Comparison of ENCODE assay signal across 13 cellular contexts in the genomic region with DNA sequence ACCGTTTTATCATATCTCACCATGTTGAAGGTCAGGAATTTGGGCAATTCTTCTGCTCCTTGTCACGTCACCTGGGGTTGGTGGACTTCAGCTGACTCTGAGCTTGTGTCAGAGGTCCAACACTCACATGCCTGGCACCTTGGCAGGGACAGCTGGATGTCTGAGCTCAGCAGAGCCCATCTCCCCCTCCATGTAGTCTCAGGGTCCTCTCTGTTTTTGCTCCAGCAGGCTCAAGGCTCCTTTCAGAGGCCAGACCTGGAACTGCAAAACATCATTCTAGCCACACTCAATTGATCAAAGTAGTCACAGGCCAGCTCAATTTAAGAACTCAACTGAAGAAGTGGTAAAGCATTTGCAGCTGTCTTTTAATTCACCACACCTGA. TPM values are rescaled to one million over a fixed set of nuclear protein-coding genes. Genes with fewer than 3 reads are reported as not detected.
DNase-seq lines count a peak whose midpoint lies in the region; ATAC-seq and TF ChIP-seq lines count a peak whose summit lies in the region.
"Had no signal": no experiment of that assay in that cellular context is flagged by ENCODE, and none has a peak within 500 bp of the region (broad histone marks: within the 10 kb centered on the region; RNA-seq: fewer than 3 reads in every experiment).

No MANE protein-coding gene starts in this region.

- H3K27me3 ChIP-seq in Loucy (ENCODE audit: insufficient read depth, low read length, poor library complexity, severe bottlenecking) (no peaks in the 10 kb centered on the region), foreskin keratinocyte (no peaks in the 10 kb centered on the region), dorsolateral prefrontal cortex (no peaks in the 10 kb centered on the region)

- H3K9me2 ChIP-seq in Loucy (replicated peaks; ENCODE audit: low read depth, low read length): no peaks in the 10 kb centered on the region

- peak; percentile 22 for TF ChIP-seq CTCF in 22Rv1 (IDR thresholded peaks at IDR 0.05)
- TF ChIP-seq CTCF in Loucy (conservative IDR thresholded peaks at IDR 0.05; ENCODE audit: low read length): peak; percentile 37
- peak; percentile 12 for TF ChIP-seq CTCF in foreskin keratinocyte (conservative IDR thresholded peaks at IDR 0.05)
- TF ChIP-seq CTCF in dorsolateral prefrontal cortex (IDR thresholded peaks at IDR 0.05 in 54 of 56, conservative IDR thresholded peaks at IDR 0.05 in 2 of 56; ENCODE audit: low read depth in 1 of 56, partially characterized antibody in 56 of 56): no peak

- no peaks in the 10 kb centered on the region for H3K79me2 ChIP-seq in Loucy (ENCODE audit: insufficient read depth, low read length)
- H3K79me2 ChIP-seq: parathyroid adenoma had no signal

- no peaks in the 10 kb centered on the region for H3F3A ChIP-seq in Loucy (ENCODE audit: low read depth)

- no peak overlapping the region for H3K27ac ChIP-seq in 22Rv1
- H3K27ac ChIP-seq in foreskin keratinocyte: no peak overlapping the region
- no peak overlapping the region for H3K27ac ChIP-seq in dorsolateral prefrontal cortex
- H3K27ac ChIP-seq: parathyroid adenoma had no signal

- no peaks in the 10 kb centered on the region for H3K9me3 ChIP-seq in Loucy (ENCODE audit: insufficient read depth, low read depth, low read length)

- no peak overlapping the region for H3K4me2 ChIP-seq in Loucy (ENCODE audit: low read depth, low read length, poor library complexity, severe bottlenecking)

- intact Hi-C loops in dorsolateral prefrontal cortex (cut with DNase I): no loop called here

- no peak overlapping the region for H3K4me3 ChIP-seq in Loucy (ENCODE audit: low read length, poor library complexity, severe bottlenecking)
- no peak overlapping the region for H3K4me3 ChIP-seq in dorsolateral prefrontal cortex

- DNase-seq in foreskin keratinocyte: no peak
- no peak for DNase-seq in SKM-1 treated with dmso at 0.1 percent for 144 hours (lab: John Stamatoyannopoulos, UW; ENCODE audit: unreplicated experiment)
- DNase-seq in NCI-H345 (lab: John Stamatoyannopoulos, UW): no peak
- DNase-seq in dorsolateral prefrontal cortex: no peak
- DNase-seq: Karpas-422, midbrain, NCI-H2029 treated with DMSO at 0.1 percent for 48 hours had no signal

- H3K9ac ChIP-seq in Loucy (ENCODE audit: low read depth, low read length, poor library complexity, severe bottlenecking): no peak overlapping the region
- H3K9ac ChIP-seq: parathyroid adenoma had no signal

- ATAC-seq in GM18511 (IDR thresholded peaks at IDR 0.05; ENCODE audit: unreplicated experiment) (peak; percentile 45), foreskin keratinocyte (no peak), GM21423 (IDR thresholded peaks at IDR 0.05; ENCODE audit: unreplicated experiment) (no peak)
- ATAC-seq: activated naive CD4-positive, alpha-beta T cell treated with anti-CD3 and anti-CD28 coated beads, Interleukin-2, amount 50 U/mL, for 72 hours had no signal

- no peaks in the 10 kb centered on the region for H3K36me3 ChIP-seq in Loucy (ENCODE audit: insufficient read depth, low read length)

- no peaks in the 10 kb centered on the region for H4K20me1 ChIP-seq in Loucy (ENCODE audit: insufficient read depth, low read length, poor library complexity, severe bottlenecking)

- no peaks in the 10 kb centered on the region for H3K4me1 ChIP-seq in Loucy (ENCODE audit: insufficient read depth, low read length, poor library complexity, severe bottlenecking)
- H3K4me1 ChIP-seq in foreskin keratinocyte: no peaks in the 10 kb centered on the region
- H3K4me1 ChIP-seq: parathyroid adenoma had no signal

- no peak overlapping the region for H2AFZ ChIP-seq in Loucy (ENCODE audit: low read length)
- H2AFZ ChIP-seq: parathyroid adenoma had no signal

RNA-seq across cellular contexts. Expression of a gene that starts 45.4 kb away (rescaled TPM):
- 3.7 and 5.1 TPM in 2 replicates for total RNA-seq in foreskin keratinocyte
- 0.82 and 1.5 TPM in 2 replicates for polyA plus RNA-seq in foreskin keratinocyte
- 1 to 10 TPM; 1.4 to 7.4 (median 4.0) TPM for total RNA-seq in dorsolateral prefrontal cortex

Comparison
In these comparisons a context has a peak if more than half of its experiments do, and no peak if none do; other contexts are left out.
1. CTCF ChIP-seq: peak in 22Rv1 (single experiment), Loucy (single experiment) and foreskin keratinocyte (single experiment); none in dorsolateral prefrontal cortex (0 of 56).